ENCODE assay signal across 15 cellular contexts in genomic region chr18:35282353-35282752, GRCh38. TPM values are rescaled to one million over a fixed set of nuclear protein-coding genes. Genes with fewer than 3 reads are reported as not detected.
A peak's percentile ranks its signal among the peaks of the same experiment; 100 is the strongest.
DNase-seq lines count a peak whose midpoint lies in the region; ATAC-seq, FAIRE-seq and TF ChIP-seq lines count a peak whose summit lies in the region.
"Had no signal": no experiment of that assay in that cellular context is flagged by ENCODE, and none has a peak within 500 bp of the region (broad histone marks: within the 10 kb centered on the region; RNA-seq: fewer than 3 reads in every experiment).

No MANE protein-coding gene starts in this region.

- H3K4me3 ChIP-seq in mammary epithelial cell (replicated peaks in 1 of 3; ENCODE audit: insufficient read depth in 1 of 3, low read depth in 2 of 3, low read length in 3 of 3) (no peak overlapping the region), heart left ventricle (no peak overlapping the region)
- H3K4me3 ChIP-seq: GM12878, ovary had no signal

- H3K36me3 ChIP-seq in mammary epithelial cell (ENCODE audit: insufficient read depth, low read length) (no peaks in the 10 kb centered on the region), heart left ventricle (peaks cover 0 to 8% (median 0%) of the 10 kb centered on the region in 9 donors)
- H3K36me3 ChIP-seq: ovary had no signal

- TF ChIP-seq POLR2A in heart left ventricle (IDR thresholded peaks at IDR 0.05) = no peak

- H3K9me3 ChIP-seq in mammary epithelial cell (replicated peaks; ENCODE audit: insufficient read depth, low read length) (peaks cover 7% of the 10 kb centered on the region), heart left ventricle (peaks cover 0 to 23% (median 0%) of the 10 kb centered on the region in 12 donors)
- H3K9me3 ChIP-seq: ovary had no signal

- H3K79me2 ChIP-seq in mammary epithelial cell (ENCODE audit: insufficient read depth, low read length) = peaks cover 38% of the 10 kb centered on the region

- BruUV-seq in mammary epithelial cell (replicated peaks; lab: Mats Ljungman, UMichigan) = no TSS peak

- CTCF ChIA-PET in mammary epithelial cell (lab: Charles Lee; ENCODE audit: low non-redundant PET) = interaction anchor here (0.6 kb wide), 1 partner anchor 73 kb away, joined by 4 read pairs; no protein-coding TSS in a partner anchor

- H3K9ac ChIP-seq in mammary epithelial cell (ENCODE audit: insufficient read depth, low read length) = no peak overlapping the region

- H2AFZ ChIP-seq in mammary epithelial cell (ENCODE audit: low read depth, low read length) = no peak overlapping the region

- ATAC-seq in heart left ventricle (no peak), GM21423 (IDR thresholded peaks at IDR 0.05; ENCODE audit: unreplicated experiment) (no peak)
- ATAC-seq: GM12878, HCT116, left ventricle myocardium superior, Right ventricle myocardium inferior had no signal

- FAIRE-seq in HTR-8/SVneo (lab: Jason Lieb, UNC) = no peak
- FAIRE-seq: frontal cortex, GM12878 had no signal

- H3K27me3 ChIP-seq in mammary epithelial cell (ENCODE audit: insufficient read depth, low read length) = no peaks in the 10 kb centered on the region
- H3K27me3 ChIP-seq in heart left ventricle = no peaks in the 10 kb centered on the region
- H3K27me3 ChIP-seq: ovary had no signal

- H4K20me1 ChIP-seq in mammary epithelial cell (ENCODE audit: insufficient read depth, low read length) = no peaks in the 10 kb centered on the region

- dilution Hi-C loops in mammary epithelial cell (cut with HindIII; ENCODE audit: low sequenced_read_pairs) = no loop called here

- in situ Hi-C loops in mammary epithelial cell (cut with MboI; ENCODE audit: low sequenced_read_pairs in 2 of 2) = no loop called here

- H3K27ac ChIP-seq in mammary epithelial cell (ENCODE audit: insufficient read depth, low read depth, low read length) = no peak overlapping the region
- no peak overlapping the region for H3K27ac ChIP-seq in heart left ventricle
- H3K27ac ChIP-seq: ovary, VCaP had no signal

- DNase-seq in Ammon's horn (ENCODE audit: low spot score) (peak; percentile 18), HTR-8/SVneo (ENCODE audit: insufficient read length, low spot score) (peak; percentile 3), mammary epithelial cell (peak; percentile 62), kidney tubule cell (ENCODE audit: low spot score) (peak; percentile 70), heart left ventricle (no peak), OCI-M1 (lab: John Stamatoyannopoulos, UW) (no peak)
- no peak for DNase-seq in NK-92 treated with Interleukin-12 subunit alpha and Interleukin-12 subunit beta, amount 100 ng/mL, for 24 hours (lab: John Stamatoyannopoulos, UW)
- DNase-seq: left ventricle myocardium superior, ovary had no signal

- 43% methylated on average over 1 of the region's 1 CpG for WGBS in mammary epithelial cell (ENCODE audit: low coverage, missing lambda C conversion rate)
- 79 to 92% (median 88%) methylated on average over 1 of the region's 1 CpG for WGBS in heart left ventricle, 4 donors

- H3K4me1 ChIP-seq in mammary epithelial cell (ENCODE audit: insufficient read depth, low read length) (peaks cover 16% of the 10 kb centered on the region), heart left ventricle (peaks cover 0 to 19% (median 0%) of the 10 kb centered on the region in 12 donors)

- no peak overlapping the region for H3K4me2 ChIP-seq in mammary epithelial cell (ENCODE audit: insufficient read depth, low read depth, low read length)

- TF ChIP-seq CTCF in mammary epithelial cell (conservative IDR thresholded peaks at IDR 0.05 in 1 of 2, IDR thresholded peaks at IDR 0.05 in 1 of 2; ENCODE audit: extremely low read depth in 1 of 2, insufficient read depth in 1 of 2, low read depth in 1 of 2, low read length in 2 of 2) = no peak
- TF ChIP-seq CTCF in heart left ventricle (IDR thresholded peaks at IDR 0.05) = no peak

- intact Hi-C loops in mammary epithelial cell (cut with micrococcal nuclease) (no loop called here), heart left ventricle (cut with DNase I) (no loop called here)

RNA-seq across cellular contexts. Expression of gene ZSCAN30, which starts 7.7 kb away (rescaled TPM):
- total RNA-seq in mammary epithelial cell = 10 to 100 TPM; 15.4 to 17.3 TPM
- polyA plus RNA-seq in mammary epithelial cell = 4.0 TPM
- 2.8 TPM for polyA minus RNA-seq in mammary epithelial cell
- 10 to 100 TPM in 8 of 9 donors, 1 to 10 TPM in 1; 9.4 to 18.1 (median 13.8) TPM for total RNA-seq in heart left ventricle
- polyA plus RNA-seq in heart left ventricle = 10 to 100 TPM in 1 of 2 donors, 1 to 10 TPM in 1; 6.2 to 17.1 TPM

RNA-seq across cellular contexts. Expression of gene ZNF397, which starts 41.5 kb away (rescaled TPM):
- total RNA-seq in mammary epithelial cell = 10 to 100 TPM; 13.3 to 15.5 TPM
- polyA plus RNA-seq in mammary epithelial cell = 4.2 TPM
- 3.0 TPM for polyA minus RNA-seq in mammary epithelial cell
- 10 to 100 TPM in 8 of 9 donors, 1 to 10 TPM in 1; 7.8 to 20.0 (median 13.8) TPM for total RNA-seq in heart left ventricle
- 10 to 100 TPM; 10.1 to 13.9 TPM for polyA plus RNA-seq in heart left ventricle

Comparison
In these comparisons a context has a peak if more than half of its experiments do, and no peak if none do; other contexts are left out.
1. DNase-seq: peak in Ammon's horn (single experiment), HTR-8/SVneo (single experiment), mammary epithelial cell (single experiment) and kidney tubule cell (single experiment); none in heart left ventricle (0 of 5), NK-92 treated with Interleukin-12 subunit alpha and Interleukin-12 subunit beta, amount 100 ng/mL, for 24 hours (single experiment) and OCI-M1 (single experiment).